8 cellular contexts compared by ENCODE assay signal in genomic region chr16:89918453-89919347, GRCh38. TPM values are rescaled to one million over a fixed set of nuclear protein-coding genes. Genes with fewer than 3 reads are reported as not detected.
DNase-seq lines count a peak whose midpoint lies in the region; ATAC-seq and TF ChIP-seq lines count a peak whose summit lies in the region.

TSS of gene MC1R (plus strand) at chr16:89918862. CDS start at chr16:89919259, 397 bp downstream.

- intact Hi-C loops in naive thymus-derived CD4-positive, alpha-beta T cell (cut with micrococcal nuclease) = loop anchor here (1.0 to 5.0 kb wide), 5 partner anchors 30 to 196 kb away; partner anchors contain the start of genes DEF8 (in 1 of the 2), FANCA (in 1 of the 2), TCF25 (in 1 of the 2) and VPS9D1 (in 1 of the 2)

- no peaks in the 10 kb centered on the region for H3K27me3 ChIP-seq in endocrine pancreas (ENCODE audit: control insufficient read depth, insufficient read depth, low read length)
- H3K27me3 ChIP-seq in naive thymus-derived CD4-positive, alpha-beta T cell (ENCODE audit: control insufficient read depth in 2 of 2, insufficient read depth in 2 of 2, low read length in 2 of 2) = peaks cover 0 to 6% of the 10 kb centered on the region in 2 donors

- peaks cover 0 to 8% (median 0%) of the 10 kb centered on the region in 5 donors for H3K36me3 Mint-ChIP-seq in naive thymus-derived CD4-positive, alpha-beta T cell

- H3K36me3 ChIP-seq in HEK293 (ENCODE audit: control insufficient read depth in 2 of 2, insufficient read depth in 1 of 2, low read length in 2 of 2) (no peaks in the 10 kb centered on the region), endocrine pancreas (ENCODE audit: control insufficient read depth, insufficient read depth, low read length) (no peaks in the 10 kb centered on the region)
- H3K36me3 ChIP-seq in naive thymus-derived CD4-positive, alpha-beta T cell (ENCODE audit: control insufficient read depth in 2 of 3, insufficient read depth in 3 of 3, low read length in 3 of 3) = peaks cover 0 to under 1% (median 0%) of the 10 kb centered on the region in 3 experiments

- H3K9me3 ChIP-seq in HEK293 (ENCODE audit: control insufficient read depth, insufficient read depth, low read depth, low read length) (no peaks in the 10 kb centered on the region), endocrine pancreas (ENCODE audit: control insufficient read depth, low read length) (no peaks in the 10 kb centered on the region)
- no peaks in the 10 kb centered on the region for H3K9me3 ChIP-seq in naive thymus-derived CD4-positive, alpha-beta T cell (ENCODE audit: control insufficient read depth in 2 of 3, low read length in 3 of 3)

- H3K4me3 Mint-ChIP-seq in naive thymus-derived CD4-positive, alpha-beta T cell = peak within 1 kb of the TSS; percentile 67 to 86 (median 73)

- peak; percentile 86 for TF ChIP-seq CTCF in HEK293 (tag by site-specific recombination; IDR thresholded peaks at IDR 0.05)

- no peak within 1 kb of the TSS for H3K9ac ChIP-seq in endocrine pancreas (ENCODE audit: control insufficient read depth, insufficient read depth, low read length)

- peaks cover 25% of the 10 kb centered on the region for H3K4me1 ChIP-seq in HEK293 (ENCODE audit: control insufficient read depth, insufficient read depth, low read length)
- no peaks in the 10 kb centered on the region for H3K4me1 ChIP-seq in endocrine pancreas (ENCODE audit: control insufficient read depth, insufficient read depth, low read length)
- H3K4me1 ChIP-seq in naive thymus-derived CD4-positive, alpha-beta T cell (ENCODE audit: control insufficient read depth in 2 of 2, insufficient read depth in 2 of 2, low read length in 2 of 2) = peaks cover 20 to 25% of the 10 kb centered on the region in 2 donors

- peak within 1 kb of the TSS in 5 of 9 donors; percentile 25 to 87 (median 69) for H3K27ac Mint-ChIP-seq in naive thymus-derived CD4-positive, alpha-beta T cell

- CTCF ChIA-PET in HEK293 (lab: Yijun Ruan, JAX) = interaction anchor here (0.6 to 1.7 kb wide), 5 partner anchors 8 to 1800 kb away, joined by 3 to 8 read pairs (median 4); no protein-coding TSS in a partner anchor
- CTCF ChIA-PET in naive thymus-derived CD4-positive, alpha-beta T cell (lab: Charles Lee) = no interaction called here

- DNase-seq in DMS 273 (lab: John Stamatoyannopoulos, UW; ENCODE audit: unreplicated experiment) = peak; percentile 84
- peak; percentile 55 for DNase-seq in SW480 (ENCODE audit: low spot score)
- DNase-seq in naive thymus-derived CD4-positive, alpha-beta T cell = peak in 1 of 9 donors; percentile 35
- no peak for DNase-seq in NCI-H128 (lab: John Stamatoyannopoulos, UW; ENCODE audit: unreplicated experiment)
- DNase-seq in pons (ENCODE audit: low spot score) = no peak
- DNase-seq in stimulated activated CD4-positive, alpha-beta T cell treated with anti-CD3 and anti-CD28 coated beads, Interleukin-1b, Interleukin-23, amount 100 ng/mL, for 48 hours = no peak

- peaks cover 20 to 48% (median 38%) of the 10 kb centered on the region in 7 donors for H3K4me1 Mint-ChIP-seq in naive thymus-derived CD4-positive, alpha-beta T cell

- peak within 1 kb of the TSS; percentile 26 for H3K4me3 ChIP-seq in HEK293 (ENCODE audit: low read depth, low read length)
- peak within 1 kb of the TSS; percentile 45 for H3K4me3 ChIP-seq in endocrine pancreas (ENCODE audit: control insufficient read depth, insufficient read depth, low read length)
- H3K4me3 ChIP-seq in naive thymus-derived CD4-positive, alpha-beta T cell (ENCODE audit: low read length) = peak within 1 kb of the TSS; percentile 43

- H3K27me3 Mint-ChIP-seq in naive thymus-derived CD4-positive, alpha-beta T cell = peaks cover 4 to 30% (median 17%) of the 10 kb centered on the region in 5 donors

- ATAC-seq in naive thymus-derived CD4-positive, alpha-beta T cell = peak; percentile 48

- peak within 1 kb of the TSS; percentile 56; the same call in 1 of the 2 replicates for H3K27ac ChIP-seq in HEK293 (ENCODE audit: extremely low read depth, low read depth, low read length)
- H3K27ac ChIP-seq in naive thymus-derived CD4-positive, alpha-beta T cell (ENCODE audit: low read depth, low read length) = no peak within 1 kb of the TSS

- H3K9me3 Mint-ChIP-seq in naive thymus-derived CD4-positive, alpha-beta T cell = no peaks in the 10 kb centered on the region

- POLR2A ChIA-PET in HEK293 (lab: Yijun Ruan, JAX) = interaction anchor here (0.7 to 2.2 kb wide), 3 partner anchors 30 to 102 kb away, joined by 3 to 7 read pairs (median 3); partner anchors contain the start of gene TCF25
- POLR2A ChIA-PET in naive thymus-derived CD4-positive, alpha-beta T cell (lab: Charles Lee) = interaction anchor here (0.9 to 1.8 kb wide), 3 partner anchors 10 to 46 kb away, joined by 3 to 5 read pairs (median 5); partner anchors contain the start of genes DEF8 and TCF25

TF ChIP-seq in HEK293, 187 proteins besides CTCF, POLR2A, EP300 and RAD21 (continues in another document):
- TF ChIP-seq ZNF639 (tag by site-specific recombination; IDR thresholded peaks at IDR 0.05) (no peak), SALL2 (tag by site-specific recombination; IDR thresholded peaks at IDR 0.05; ENCODE audit: borderline replicate concordance) (no peak), ZNF664 (tag by site-specific recombination; IDR thresholded peaks at IDR 0.05) (no peak), ZBTB11 (tag by site-specific recombination; conservative IDR thresholded peaks at IDR 0.05; ENCODE audit: low read depth) (no peak), ATF2 (tag by site-specific recombination; IDR thresholded peaks at IDR 0.05; ENCODE audit: low read depth) (no peak), KLF16 (tag by site-specific recombination; IDR thresholded peaks at IDR 0.05) (peak; percentile 74; the same call in 1 of the 2 replicates), ZNF658 (tag by site-specific recombination; IDR thresholded peaks at IDR 0.05) (no peak), REPIN1 (tag by site-specific recombination; IDR thresholded peaks at IDR 0.05; ENCODE audit: low read depth) (no peak), PATZ1 (tag by site-specific recombination; IDR thresholded peaks at IDR 0.05) (peak; percentile 2; the same call in 1 of the 2 replicates)

RNA-seq across cellular contexts. Expression of gene MC1R, which starts in this region (rescaled TPM):
- 10 to 100 TPM; 10.1 to 13.9 (median 11.2) TPM for total RNA-seq in naive thymus-derived CD4-positive, alpha-beta T cell
- polyA plus RNA-seq in naive thymus-derived CD4-positive, alpha-beta T cell = under 1 TPM; 0.14 to 0.51 TPM

Comparison
In these comparisons a context has a peak if more than half of its experiments do, and no peak if none do; other contexts are left out.
1. DNase-seq: peak in DMS 273 (single experiment) and SW480 (single experiment); none in NCI-H128 (single experiment), pons (single experiment) and stimulated activated CD4-positive, alpha-beta T cell treated with anti-CD3 and anti-CD28 coated beads, Interleukin-1b, Interleukin-23, amount 100 ng/mL, for 48 hours (single experiment).
2. Peak in every context shown above with its lines, with median percentiles within 50 percentile points of each other: H3K4me3 ChIP-seq.